ENCODE assay signal across 8 cellular contexts in genomic region chr15:64825431-64826294, GRCh38. TPM values are rescaled to one million over a fixed set of nuclear protein-coding genes. Genes with fewer than 3 reads are reported as not detected.
DNase-seq lines count a peak whose midpoint lies in the region; ATAC-seq and TF ChIP-seq lines count a peak whose summit lies in the region.

Gene PIF1, minus strand, starts transcription at chr15:64825647. Its CDS starts 1,312 bp downstream, at chr15:64824335.

- peak in 2 of 4 experiments; percentile 21 to 27 for TF ChIP-seq CTCF in gastroesophageal sphincter (IDR thresholded peaks at IDR 0.05)

- H3K27me3 Mint-ChIP-seq in activated naive CD4-positive, alpha-beta T cell treated with anti-CD3 and anti-CD28 coated beads for 36 hours (ENCODE audit: low read depth): peaks cover 8% of the 10 kb centered on the region

- no peaks in the 10 kb centered on the region for H3K9me3 ChIP-seq in SK-N-MC (ENCODE audit: low read depth, low read length)
- H3K9me3 ChIP-seq in gastroesophageal sphincter: no peaks in the 10 kb centered on the region

- TF ChIP-seq POLR2A in gastroesophageal sphincter (IDR thresholded peaks at IDR 0.05): peak; percentile 35 to 44

- H3K4me1 ChIP-seq in gastroesophageal sphincter: peaks cover 0 to 36% (median 15%) of the 10 kb centered on the region in 3 donors

- H3K27ac ChIP-seq in SK-N-MC (peak within 1 kb of the TSS; percentile 53; the same call in 1 of the 2 replicates), gastroesophageal sphincter (peak within 1 kb of the TSS; percentile 12 to 89 (median 82))

- H3K27ac Mint-ChIP-seq in activated naive CD4-positive, alpha-beta T cell treated with anti-CD3 and anti-CD28 coated beads for 36 hours: peak within 1 kb of the TSS; percentile 81

- peak; percentile 96 for DNase-seq in NCI-H1048 (lab: John Stamatoyannopoulos, UW)
- peak; percentile 95 for DNase-seq in SK-N-MC (ENCODE audit: low read depth, low spot score)
- peak; percentile 95 for DNase-seq in activated naive CD4-positive, alpha-beta T cell treated with anti-CD3 and anti-CD28 coated beads for 36 hours
- DNase-seq in non-pigmented ciliary epithelial cell (ENCODE audit: low read depth): peak; percentile 95
- DNase-seq in superior temporal gyrus (ENCODE audit: extremely low spot score): peak; percentile 99

- CTCF ChIA-PET in activated naive CD4-positive, alpha-beta T cell treated with anti-CD3 and anti-CD28 coated beads for 36 hours (lab: Charles Lee): interaction anchor here (0.8 to 1.7 kb wide), 4 partner anchors 10 to 69 kb away, joined by 3 to 8 read pairs (median 4); no protein-coding TSS in a partner anchor

- intact Hi-C loops in activated naive CD4-positive, alpha-beta T cell treated with anti-CD3 and anti-CD28 coated beads for 36 hours (cut with micrococcal nuclease): loop anchor here (1.0 to 2.0 kb wide), 5 partner anchors 10 to 203 kb away; partner anchors contain the start of genes MTFMT and PLEKHO2

- no peak for TF ChIP-seq EP300 in gastroesophageal sphincter (IDR thresholded peaks at IDR 0.05)

- H3K9me3 Mint-ChIP-seq in activated naive CD4-positive, alpha-beta T cell treated with anti-CD3 and anti-CD28 coated beads for 36 hours: no peaks in the 10 kb centered on the region

- no peaks in the 10 kb centered on the region for H3K27me3 ChIP-seq in gastroesophageal sphincter

- H3K4me3 ChIP-seq in GM08714 (ENCODE audit: low read length) (peak within 1 kb of the TSS; percentile 73), SK-N-MC (peak within 1 kb of the TSS; percentile 95), gastroesophageal sphincter (peak within 1 kb of the TSS; percentile 8 to 59)

- peak within 1 kb of the TSS; percentile 84 for H3K4me3 Mint-ChIP-seq in activated naive CD4-positive, alpha-beta T cell treated with anti-CD3 and anti-CD28 coated beads for 36 hours

- H3K36me3 ChIP-seq in SK-N-MC (ENCODE audit: insufficient read depth, low read length): peaks cover 20% of the 10 kb centered on the region
- peaks cover 0 to 3% of the 10 kb centered on the region in 2 donors for H3K36me3 ChIP-seq in gastroesophageal sphincter

- H3K36me3 Mint-ChIP-seq in activated naive CD4-positive, alpha-beta T cell treated with anti-CD3 and anti-CD28 coated beads for 36 hours (ENCODE audit: low read depth): peaks cover 6% of the 10 kb centered on the region

- H3K9ac ChIP-seq in SK-N-MC (ENCODE audit: insufficient read length): peak within 1 kb of the TSS; percentile 93

- H3K4me1 Mint-ChIP-seq in activated naive CD4-positive, alpha-beta T cell treated with anti-CD3 and anti-CD28 coated beads for 36 hours (ENCODE audit: low read depth): peaks cover 20% of the 10 kb centered on the region

- WGBS in gastroesophageal sphincter (ENCODE audit: low coverage in 1 of 2), 2 donors: 18 to 27% methylated on average over 3 to 4 of the region's 35 CpGs

- ATAC-seq in HG02588 (IDR thresholded peaks at IDR 0.05; ENCODE audit: unreplicated experiment): peak; percentile 84
- ATAC-seq in gastroesophageal sphincter: peak; percentile 98

RNA-seq across cellular contexts. Expression of gene PIF1, which starts in this region (rescaled TPM):
- total RNA-seq in activated naive CD4-positive, alpha-beta T cell treated with anti-CD3 and anti-CD28 coated beads for 36 hours: 10 to 100 TPM; 38.4 to 43.9 TPM
- total RNA-seq in gastroesophageal sphincter: 1 to 10 TPM; 1.6 to 3.4 (median 2.3) TPM

Comparison
In these comparisons a context has a peak if more than half of its experiments do, and no peak if none do; other contexts are left out.
1. Peak in every context shown above with its lines: DNase-seq, ATAC-seq, H3K4me3 ChIP-seq and H3K27ac ChIP-seq.
2. RNA of gene PIF1 (total RNA-seq): 38.4 to 43.9 TPM in activated naive CD4-positive, alpha-beta T cell treated with anti-CD3 and anti-CD28 coated beads for 36 hours; 1.6 to 3.4 TPM in gastroesophageal sphincter; every median in the first group is over 4 times any median in the second.
3. H3K4me3 ChIP-seq: peak in every context shown above with its lines; median percentile 95 in SK-N-MC; 73 in GM08714; 34 in gastroesophageal sphincter.